18 cellular contexts compared by ENCODE assay signal in genomic region chr13:42977219-42977659, GRCh38. TPM values are rescaled to one million over a fixed set of nuclear protein-coding genes. Genes with fewer than 3 reads are reported as not detected.
A peak's percentile ranks its signal among the peaks of the same experiment; 100 is the strongest.
DNase-seq lines count a peak whose midpoint lies in the region; ATAC-seq and TF ChIP-seq lines count a peak whose summit lies in the region.
"Had no signal": no experiment of that assay in that cellular context is flagged by ENCODE, and none has a peak within 500 bp of the region (broad histone marks: within the 10 kb centered on the region; RNA-seq: fewer than 3 reads in every experiment).

No MANE protein-coding gene starts in this region.

- H3K4me3 ChIP-seq in left lung (no peak overlapping the region), osteoblast (ENCODE audit: insufficient read depth, low read length) (no peak overlapping the region)
- H3K4me3 ChIP-seq: neural progenitor cell had no signal

- H3K79me2 ChIP-seq in osteoblast (ENCODE audit: insufficient read depth, low read length): no peaks in the 10 kb centered on the region

- H3K4me1 ChIP-seq in left lung (no peaks in the 10 kb centered on the region), osteoblast (ENCODE audit: insufficient read depth, low read length) (peaks cover 18% of the 10 kb centered on the region)
- H3K4me1 ChIP-seq: neural progenitor cell had no signal

- H4K20me1 ChIP-seq in osteoblast (ENCODE audit: insufficient read depth, low read length): no peaks in the 10 kb centered on the region

- H3K4me2 ChIP-seq in osteoblast (ENCODE audit: insufficient read depth, low read length): no peak overlapping the region
- H3K4me2 ChIP-seq: neural progenitor cell had no signal

- H3K36me3 ChIP-seq in left lung (peaks cover 0 to 4% of the 10 kb centered on the region in 2 donors), osteoblast (ENCODE audit: insufficient read depth, low read length) (no peaks in the 10 kb centered on the region)
- H3K36me3 ChIP-seq: neural progenitor cell had no signal

- ATAC-seq in GM21423 (IDR thresholded peaks at IDR 0.05; ENCODE audit: unreplicated experiment) (peak; percentile 64), left lung (peak; percentile 31), GM18498 (IDR thresholded peaks at IDR 0.05; ENCODE audit: unreplicated experiment) (no peak)
- no peak for ATAC-seq in activated CD8-positive, alpha-beta memory T cell treated with anti-CD3 and anti-CD28 coated beads, Interleukin-2, amount 10 ng/mL, durations not matched to agents 7 days and 5 days
- ATAC-seq: right cardiac atrium had no signal

- H3K27ac Mint-ChIP-seq in IgD-negative memory B cell: peak overlapping the region; percentile 8 to 71 (median 43)
- H3K27ac Mint-ChIP-seq in activated CD8-positive, alpha-beta memory T cell treated with anti-CD3 and anti-CD28 coated beads, Interleukin-2, amount 10 ng/mL, durations not matched to agents 7 days and 5 days: no peak overlapping the region
- H3K27ac Mint-ChIP-seq: neural progenitor cell had no signal

- no peaks in the 10 kb centered on the region for H3K27me3 ChIP-seq in left lung
- no peaks in the 10 kb centered on the region for H3K27me3 ChIP-seq in osteoblast (ENCODE audit: insufficient read depth, low read length)
- H3K27me3 ChIP-seq: neural progenitor cell had no signal

- H2AFZ ChIP-seq in osteoblast (ENCODE audit: low read length): no peak overlapping the region
- H2AFZ ChIP-seq: neural progenitor cell had no signal

- intact Hi-C loops in left lung (cut with DNase I): no loop called here

- in situ Hi-C loops in GM13976 (cut with MboI; ENCODE audit: low sequenced_read_pairs, unreplicated experiment): no loop called here

- H3K4me1 Mint-ChIP-seq in IgD-negative memory B cell: peaks cover 20 to 27% (median 26%) of the 10 kb centered on the region in 3 donors
- peaks cover 22% of the 10 kb centered on the region for H3K4me1 Mint-ChIP-seq in activated CD8-positive, alpha-beta memory T cell treated with anti-CD3 and anti-CD28 coated beads, Interleukin-2, amount 10 ng/mL, durations not matched to agents 7 days and 5 days
- H3K4me1 Mint-ChIP-seq: neural progenitor cell had no signal

- H3K36me3 Mint-ChIP-seq in IgD-negative memory B cell: peaks cover 12% of the 10 kb centered on the region
- H3K36me3 Mint-ChIP-seq in activated CD8-positive, alpha-beta memory T cell treated with anti-CD3 and anti-CD28 coated beads, Interleukin-2, amount 10 ng/mL, durations not matched to agents 7 days and 5 days: peaks cover 63% of the 10 kb centered on the region
- H3K36me3 Mint-ChIP-seq: neural progenitor cell had no signal

- peak; percentile 34 for DNase-seq in GM13976 (ENCODE audit: low spot score)
- no peak for DNase-seq in left lung
- DNase-seq in osteoblast (ENCODE audit: insufficient read length, low spot score, missing footprints): no peak
- DNase-seq in activated CD8-positive, alpha-beta memory T cell treated with anti-CD3 and anti-CD28 coated beads, Interleukin-2, amount 10 ng/mL, durations not matched to agents 7 days and 5 days: no peak
- DNase-seq: activated CD4-positive, CD25-positive, alpha-beta regulatory T cell; caudate nucleus; CD8-positive, alpha-beta memory T cell; foreskin melanocyte; IMR-90; NCI-H1436; NCI-H510A; right cardiac atrium; stimulated activated CD4-positive, alpha-beta T cell treated with anti-CD3 and anti-CD28 coated beads, Interleukin-2, amount 100 ng/mL, for 24 hours; trophoblast cell had no signal

- H3K9me3 ChIP-seq in left lung (peaks cover 0 to 2% of the 10 kb centered on the region in 2 donors), osteoblast (ENCODE audit: low read depth, low read length) (no peaks in the 10 kb centered on the region)

- CTCF ChIA-PET in activated CD8-positive, alpha-beta memory T cell treated with anti-CD3 and anti-CD28 coated beads, Interleukin-2, amount 10 ng/mL, durations not matched to agents 7 days and 5 days (lab: Charles Lee): interaction anchor here (0.6 to 0.8 kb wide), 2 partner anchors 9 kb away, joined by 3 read pairs; no protein-coding TSS in a partner anchor

- H3K27ac ChIP-seq in left lung: no peak overlapping the region
- no peak overlapping the region for H3K27ac ChIP-seq in osteoblast (ENCODE audit: low read depth, low read length)
- H3K27ac ChIP-seq: neural progenitor cell had no signal

- H3K4me3 Mint-ChIP-seq in IgD-negative memory B cell: peak overlapping the region in 2 of 4 donors; percentile 34 to 71
- H3K4me3 Mint-ChIP-seq in activated CD8-positive, alpha-beta memory T cell treated with anti-CD3 and anti-CD28 coated beads, Interleukin-2, amount 10 ng/mL, durations not matched to agents 7 days and 5 days: no peak overlapping the region
- H3K4me3 Mint-ChIP-seq: CD8-positive, alpha-beta memory T cell; neural progenitor cell had no signal

- H3K9me3 Mint-ChIP-seq in IgD-negative memory B cell: peaks cover 0 to 6% (median 4%) of the 10 kb centered on the region in 3 donors
- no peaks in the 10 kb centered on the region for H3K9me3 Mint-ChIP-seq in activated CD8-positive, alpha-beta memory T cell treated with anti-CD3 and anti-CD28 coated beads, Interleukin-2, amount 10 ng/mL, durations not matched to agents 7 days and 5 days (ENCODE audit: low read depth)
- H3K9me3 Mint-ChIP-seq: CD8-positive, alpha-beta memory T cell; neural progenitor cell had no signal

- TF ChIP-seq CTCF in GM13976 (IDR thresholded peaks at IDR 0.05; ENCODE audit: borderline replicate concordance, control extremely low read depth, extremely low read depth, insufficient read depth, missing control alignments) (no peak), left lung (IDR thresholded peaks at IDR 0.05) (no peak), osteoblast (IDR thresholded peaks at IDR 0.05; ENCODE audit: extremely low read depth, low read depth, low read length) (no peak)

- no peaks in the 10 kb centered on the region for H3K27me3 Mint-ChIP-seq in IgD-negative memory B cell
- no peaks in the 10 kb centered on the region for H3K27me3 Mint-ChIP-seq in activated CD8-positive, alpha-beta memory T cell treated with anti-CD3 and anti-CD28 coated beads, Interleukin-2, amount 10 ng/mL, durations not matched to agents 7 days and 5 days
- H3K27me3 Mint-ChIP-seq: CD8-positive, alpha-beta memory T cell had no signal

RNA-seq across cellular contexts. Expression of gene EPSTI1, which starts 14.8 kb away (rescaled TPM):
- polyA plus RNA-seq in IgD-negative memory B cell: 30.1 TPM
- 10 to 100 TPM; 21.1 to 22.4 TPM for total RNA-seq in left lung
- 25.9 and 30.8 TPM in 2 replicates for total RNA-seq in osteoblast
- total RNA-seq in activated CD8-positive, alpha-beta memory T cell treated with anti-CD3 and anti-CD28 coated beads, Interleukin-2, amount 10 ng/mL, durations not matched to agents 7 days and 5 days: 100 to 1,000 TPM in 1 of 2 experiments, 10 to 100 TPM in 1; 71.3 to 150 TPM

RNA-seq across cellular contexts. Expression of gene DNAJC15, which starts 46.1 kb away (rescaled TPM):
- polyA plus RNA-seq in IgD-negative memory B cell: 36.7 TPM
- 10 to 100 TPM; 12.8 to 16.1 TPM for total RNA-seq in left lung
- total RNA-seq in osteoblast: 13.0 and 17.0 TPM in 2 replicates
- 10 to 100 TPM; 14.4 to 14.8 TPM for total RNA-seq in activated CD8-positive, alpha-beta memory T cell treated with anti-CD3 and anti-CD28 coated beads, Interleukin-2, amount 10 ng/mL, durations not matched to agents 7 days and 5 days

Comparison
In these comparisons a context has a peak if more than half of its experiments do, and no peak if none do; other contexts are left out.
1. ATAC-seq: peak in GM21423 (single experiment) and left lung (single experiment); none in GM18498 (single experiment) and activated CD8-positive, alpha-beta memory T cell treated with anti-CD3 and anti-CD28 coated beads, Interleukin-2, amount 10 ng/mL, durations not matched to agents 7 days and 5 days (single experiment).